ENCODE assay signal across 32 cellular contexts in the genomic region with DNA sequence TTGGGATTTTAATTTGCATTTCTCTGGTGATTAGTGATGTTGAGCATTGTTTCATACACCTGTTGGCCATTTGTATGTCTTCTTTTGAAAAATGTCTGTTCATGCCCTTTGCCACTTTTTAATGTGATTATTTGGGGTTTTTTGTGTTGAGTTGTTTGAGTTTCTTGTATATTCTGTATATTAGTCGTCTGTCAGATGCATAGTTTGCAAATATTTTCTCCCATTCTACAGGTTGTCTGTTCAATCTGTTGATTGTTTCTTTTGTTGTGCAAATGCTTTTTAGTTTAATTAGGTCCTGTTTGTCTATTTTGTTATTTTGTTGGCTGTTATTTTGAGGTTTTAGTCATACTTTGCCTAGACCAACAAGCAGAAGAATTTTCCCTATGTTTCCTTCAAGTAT.
"Had no signal": no experiment of that assay in that cellular context is flagged by ENCODE, and none has a peak within 500 bp of the region (broad histone marks: within the 10 kb centered on the region; RNA-seq: fewer than 3 reads in every experiment).

No MANE protein-coding gene starts in this region.

- H3K27ac ChIP-seq: adrenal gland, ascending aorta, body of pancreas, brain microvascular endothelial cell, breast epithelium, cardiac muscle cell had no signal

- H3K36me3 ChIP-seq: adrenal gland, ascending aorta, brain microvascular endothelial cell, breast epithelium, cardiac muscle cell had no signal

- H3K4me1 ChIP-seq: adrenal gland, ascending aorta, body of pancreas, breast epithelium had no signal

- H3K9me3 ChIP-seq: adrenal gland, ascending aorta, body of pancreas had no signal

- DNase-seq: activated effector memory CD4-positive, alpha-beta T cell treated with anti-CD3 and anti-CD28 coated beads, Interleukin-2, amount 50 U/mL, for 16 hours; activated effector memory CD4-positive, alpha-beta T cell treated with Interleukin-2 at 50 U/mL for 16 hours; activated gamma-delta T cell; activated gamma-delta T cell treated with Interleukin-2 at 50 U/mL for 16 hours; activated naive CD4-positive, alpha-beta T cell; activated naive CD4-positive, alpha-beta T cell treated with anti-CD3 and anti-CD28 coated beads for 36 hours; activated naive CD4-positive, alpha-beta T cell treated with anti-CD3 and anti-CD28 coated beads, Interleukin-2, amount 10 ng/mL, durations not matched to agents 7 days and 5 days; activated naive CD4-positive, alpha-beta T cell treated with anti-CD3 and anti-CD28 coated beads, Interleukin-2, amount 50 U/mL, for 16 hours; activated naive CD4-positive, alpha-beta T cell treated with Interleukin-2 at 50 U/mL for 16 hours; activated naive CD8-positive, alpha-beta T cell treated with anti-CD3 and anti-CD28 coated beads for 36 hours; activated naive CD8-positive, alpha-beta T cell treated with anti-CD3 and anti-CD28 coated beads, Interleukin-2, amount 10 ng/mL, durations not matched to agents 7 days and 5 days; activated naive CD8-positive, alpha-beta T cell treated with anti-CD3 and anti-CD28 coated beads, Interleukin-2, amount 50 U/mL, for 24 hours; activated T-cell treated with anti-CD3 and anti-CD28 coated beads, Interleukin-2, amount 50 U/mL, for 1 hour; activated T-cell treated with anti-CD3 and anti-CD28 coated beads, Interleukin-2, amount 50 U/mL, for 24 hours; activated T-cell treated with anti-CD3 and anti-CD28 coated beads, Interleukin-2, amount 50 U/mL, for 4 hours; activated T-cell treated with anti-CD3 and anti-CD28 coated beads, Interleukin-2, amount 50 U/mL, for 48 hours; activated T-cell treated with anti-CD3 and anti-CD28 coated beads, Interleukin-2, amount 50 U/mL, for 72 hours; adrenal gland; amniotic stem cell; amygdala; anterior cingulate cortex; aorta; body of pancreas; brain microvascular endothelial cell; caudate nucleus; central memory CD4-positive, alpha-beta T cell; cerebellar nuclear complex had no signal

- H3K4me3 ChIP-seq: adrenal gland, ascending aorta, body of pancreas, breast epithelium, cardiac muscle cell had no signal

- ATAC-seq: activated naive CD4-positive, alpha-beta T cell treated with anti-CD3 and anti-CD28 coated beads, Interleukin-2, amount 50 U/mL, for 72 hours; activated naive CD8-positive, alpha-beta T cell treated with anti-CD3 and anti-CD28 coated beads, Interleukin-2, amount 50 U/mL, for 24 hours; activated T-cell treated with anti-CD3 and anti-CD28 coated beads, Interleukin-2, amount 50 U/mL, for 4 hours; activated T-cell treated with anti-CD3 and anti-CD28 coated beads, Interleukin-2, amount 50 U/mL, for 72 hours; activated T-helper 17 cell treated with anti-CD3 and anti-CD28 coated beads, Interleukin-2, amount 50 U/mL, for 72 hours; body of pancreas had no signal
